Comparison of ENCODE assay signal across 1 cellular context in the genomic region with DNA sequence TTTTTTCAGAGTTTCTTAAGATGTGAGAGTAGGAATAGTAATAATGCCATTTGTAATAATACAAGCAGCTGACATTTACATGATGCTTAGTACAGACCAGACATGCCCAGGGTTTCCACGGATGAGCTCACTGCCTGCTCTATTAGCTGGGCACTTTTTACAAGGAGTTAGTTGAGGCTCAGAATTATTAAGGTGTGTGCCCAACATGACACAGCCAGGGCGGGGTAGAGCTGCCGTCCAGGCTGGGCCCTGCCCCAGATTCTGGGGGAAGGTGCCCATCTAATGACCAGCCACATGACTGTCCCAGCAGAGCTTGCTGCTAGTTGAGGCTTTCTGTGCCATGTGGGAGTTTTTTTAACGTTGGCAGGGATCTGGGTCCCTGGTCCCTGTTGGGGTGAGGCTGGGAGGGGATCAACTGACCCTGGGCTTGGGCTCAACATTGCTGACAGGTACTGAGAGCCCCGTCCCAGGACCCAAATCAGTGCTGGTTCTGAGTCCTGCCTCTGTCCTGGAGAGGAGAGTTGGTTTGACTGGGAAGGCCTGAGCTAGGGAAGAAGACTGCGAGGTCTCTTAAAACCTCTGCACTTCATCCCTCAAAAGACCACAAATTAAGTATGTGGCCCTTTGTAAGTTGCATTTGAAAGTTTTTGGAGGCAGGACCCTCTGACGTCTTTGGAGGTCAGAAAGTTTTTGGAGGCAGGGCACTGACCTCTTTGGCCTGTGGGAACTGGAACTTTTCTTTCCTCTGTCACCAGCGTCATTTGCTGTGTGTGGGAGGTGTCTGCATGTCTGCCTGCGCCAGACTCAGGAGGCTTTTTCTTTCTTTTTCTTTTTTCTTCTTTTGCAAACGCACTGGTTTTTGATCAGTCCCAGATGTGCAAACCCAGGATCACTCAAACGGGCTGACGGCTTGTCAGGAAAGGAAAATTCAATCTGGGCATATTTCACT.
TF ChIP-seq lines count a peak whose summit lies in the region.

No MANE protein-coding gene starts in this region.

TF ChIP-seq in H1, 55 proteins besides CTCF, POLR2A, EP300 and RAD21:
- TF ChIP-seq NRF1 (IDR thresholded peaks at IDR 0.05; ENCODE audit: low read depth, low read length), result no peak
